Comparison of ENCODE assay signal across 8 cellular contexts in genomic region chr9:94805585-94805984, GRCh38.
DNase-seq lines count a peak whose midpoint lies in the region; ATAC-seq and TF ChIP-seq lines count a peak whose summit lies in the region.

No MANE protein-coding gene starts in this region.

- no peaks in the 10 kb centered on the region for H3K27me3 ChIP-seq in fibroblast of lung (ENCODE audit: control insufficient read depth, insufficient read depth, low read length)
- H3K27me3 ChIP-seq in WERI-Rb-1 (ENCODE audit: insufficient read depth, low read depth, severe bottlenecking) = no peaks in the 10 kb centered on the region

- peak; percentile 95 for DNase-seq in GM04503 (ENCODE audit: low read depth)
- peak; percentile 79 for DNase-seq in NCI-H748 treated with DMSO at 0.1 percent for 48 hours (lab: John Stamatoyannopoulos, UW)
- peak; percentile 96 to 98 for DNase-seq in fibroblast of lung (ENCODE audit: low read depth in 2 of 2)
- DNase-seq in renal cortical epithelial cell (ENCODE audit: low read depth) = peak; percentile 100
- no peak for DNase-seq in inferior parietal cortex (ENCODE audit: extremely low spot score)
- no peak for DNase-seq in WERI-Rb-1
- DNase-seq in DMS114 treated with DMSO at 0.1 percent for 48 hours (lab: John Stamatoyannopoulos, UW; ENCODE audit: unreplicated experiment) = no peak

- H3K9me3 ChIP-seq in fibroblast of lung (ENCODE audit: control insufficient read depth, insufficient read depth, low read depth, low read length) (no peaks in the 10 kb centered on the region), WERI-Rb-1 (ENCODE audit: severe bottlenecking) (no peaks in the 10 kb centered on the region)

- no peaks in the 10 kb centered on the region for H4K20me1 ChIP-seq in fibroblast of lung (ENCODE audit: control insufficient read depth, extremely low read depth, insufficient read depth, low read length)

- H3K4me3 ChIP-seq in fibroblast of lung (replicated peaks in 1 of 4; ENCODE audit: control extremely low read depth in 1 of 4, insufficient read depth in 1 of 4, low read depth in 3 of 4, low read length in 4 of 4) (no peak overlapping the region), WERI-Rb-1 (ENCODE audit: low read depth, low read length) (no peak overlapping the region)

- H3K36me3 ChIP-seq in fibroblast of lung (ENCODE audit: control insufficient read depth, insufficient read depth, low read length) = no peaks in the 10 kb centered on the region
- peaks cover 8% of the 10 kb centered on the region; the same call in 1 of the 2 replicates for H3K36me3 ChIP-seq in WERI-Rb-1

- H3K79me2 ChIP-seq in fibroblast of lung (ENCODE audit: control insufficient read depth, insufficient read depth, low read length) = no peaks in the 10 kb centered on the region

- peaks cover 20% of the 10 kb centered on the region for H3K4me1 ChIP-seq in fibroblast of lung (ENCODE audit: control insufficient read depth, extremely low read depth, insufficient read depth, low read length)

- peak overlapping the region; percentile 30 for H3K27ac ChIP-seq in fibroblast of lung (ENCODE audit: insufficient read depth, low read length)
- no peak overlapping the region for H3K27ac ChIP-seq in WERI-Rb-1

- peak overlapping the region; percentile 36 for H3K4me2 ChIP-seq in fibroblast of lung (ENCODE audit: extremely low read depth, insufficient read depth, low read length)

- H2AFZ ChIP-seq in fibroblast of lung (ENCODE audit: low read length) = no peak overlapping the region

- ATAC-seq in HG02642 (IDR thresholded peaks at IDR 0.05; ENCODE audit: poor library complexity, unreplicated experiment) = no peak

- TF ChIP-seq CTCF in fibroblast of lung (conservative IDR thresholded peaks at IDR 0.05 in 1 of 2, IDR thresholded peaks at IDR 0.05 in 1 of 2; ENCODE audit: low read depth in 1 of 2, low read length in 2 of 2) (no peak), WERI-Rb-1 (IDR thresholded peaks at IDR 0.05; ENCODE audit: low read depth, low read length) (no peak)

- H3K9ac ChIP-seq in fibroblast of lung (ENCODE audit: insufficient read depth, low read length) = no peak overlapping the region

Comparison
In these comparisons a context has a peak if more than half of its experiments do, and no peak if none do; other contexts are left out.
1. DNase-seq: peak in GM04503 (single experiment), NCI-H748 treated with DMSO at 0.1 percent for 48 hours (single experiment), fibroblast of lung (2 of 2) and renal cortical epithelial cell (single experiment); none in inferior parietal cortex (single experiment), WERI-Rb-1 (single experiment) and DMS114 treated with DMSO at 0.1 percent for 48 hours (single experiment).